ENCODE assay signal across 19 cellular contexts in the genomic region with DNA sequence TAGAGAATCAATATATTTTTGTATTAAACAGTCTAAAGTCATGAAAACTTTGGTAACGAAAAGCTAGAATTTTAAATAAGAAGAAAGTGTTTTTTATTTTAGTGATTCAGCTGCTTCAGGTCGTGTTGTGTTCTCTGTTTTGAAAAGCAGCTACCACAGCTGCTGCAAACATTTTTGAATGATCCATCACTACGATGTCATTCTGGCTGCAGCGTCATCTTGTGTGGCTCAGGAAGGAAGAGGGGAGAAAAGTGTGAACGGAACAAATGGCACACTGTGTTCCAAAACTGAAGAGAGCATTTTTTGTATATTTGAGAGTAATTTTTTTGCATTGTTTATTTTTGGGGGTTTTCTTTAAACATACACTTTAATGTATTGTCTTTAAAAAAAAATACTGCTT.
DNase-seq lines count a peak whose midpoint lies in the region; ATAC-seq and TF ChIP-seq lines count a peak whose summit lies in the region.
"Had no signal": no experiment of that assay in that cellular context is flagged by ENCODE, and none has a peak within 500 bp of the region (broad histone marks: within the 10 kb centered on the region; RNA-seq: fewer than 3 reads in every experiment).

No MANE protein-coding gene starts in this region.

- DNase-seq in EL (peak; percentile 17), adipocyte (ENCODE audit: low read depth) (no peak), Right ventricle myocardium superior (no peak), head of caudate nucleus (no peak), natural killer cell (no peak)
- DNase-seq in activated CD8-positive, alpha-beta memory T cell treated with anti-CD3 and anti-CD28 coated beads, Interleukin-2, amount 50 U/mL, for 4 hours: no peak
- DNase-seq: activated naive CD4-positive, alpha-beta T cell treated with anti-CD3 and anti-CD28 coated beads, Interleukin-2, amount 10 ng/mL, durations not matched to agents 7 days and 5 days; DMS53; H7; NCI-H1436 treated with DMSO at 0.1 percent for 48 hours; stimulated activated naive CD4-positive, alpha-beta T cell had no signal

- H3K27me3 ChIP-seq in adipocyte (replicated peaks; ENCODE audit: control insufficient read depth, insufficient read depth, low read length): peaks cover 3% of the 10 kb centered on the region
- no peaks in the 10 kb centered on the region for H3K27me3 ChIP-seq in parathyroid adenoma (ENCODE audit: control insufficient read depth, insufficient read depth, low read length)
- H3K27me3 ChIP-seq: BLaER1 had no signal

- H3K4me1 ChIP-seq in adipocyte (ENCODE audit: control insufficient read depth, insufficient read depth, low read length) (peaks cover 5% of the 10 kb centered on the region), parathyroid adenoma (no peaks in the 10 kb centered on the region)
- H3K4me1 ChIP-seq: BLaER1 had no signal

- ATAC-seq in Right ventricle myocardium superior (ENCODE audit: poor library complexity) (peak; percentile 57), natural killer cell (no peak), HG02642 (IDR thresholded peaks at IDR 0.05; ENCODE audit: poor library complexity, unreplicated experiment) (no peak)
- ATAC-seq: activated CD4-positive, CD25-positive, alpha-beta regulatory T cell treated with anti-CD3 and anti-CD28 coated beads, Interleukin-2, amount 50 U/mL, for 24 hours; left lobe of liver had no signal

- no peaks in the 10 kb centered on the region for H3K36me3 Mint-ChIP-seq in natural killer cell
- H3K36me3 Mint-ChIP-seq: activated naive CD4-positive, alpha-beta T cell treated with anti-CD3 and anti-CD28 coated beads, Interleukin-2, amount 10 ng/mL, durations not matched to agents 7 days and 5 days had no signal

- peaks cover 13 to 17% of the 10 kb centered on the region in 2 donors for H3K9me3 Mint-ChIP-seq in natural killer cell
- H3K9me3 Mint-ChIP-seq: activated naive CD4-positive, alpha-beta T cell treated with anti-CD3 and anti-CD28 coated beads, Interleukin-2, amount 10 ng/mL, durations not matched to agents 7 days and 5 days; nephron; T-helper 1 cell treated with Interleukin-12 subunit alpha and Interleukin-12 subunit beta and Interleukin-4 antibody, amounts not matched to agents 30 μg/mL and 1 μg/mL, for 36 hours had no signal

- H3K9me3 ChIP-seq in adipocyte (ENCODE audit: control insufficient read depth, low read length) (no peaks in the 10 kb centered on the region), parathyroid adenoma (ENCODE audit: control insufficient read depth, low read length) (no peaks in the 10 kb centered on the region)
- H3K9me3 ChIP-seq: BLaER1 had no signal

- no peaks in the 10 kb centered on the region for H3K4me1 Mint-ChIP-seq in natural killer cell
- H3K4me1 Mint-ChIP-seq: activated naive CD4-positive, alpha-beta T cell treated with anti-CD3 and anti-CD28 coated beads, Interleukin-2, amount 10 ng/mL, durations not matched to agents 7 days and 5 days had no signal

- no peak overlapping the region for H2AFZ ChIP-seq in parathyroid adenoma

- no peaks in the 10 kb centered on the region for H3K36me3 ChIP-seq in adipocyte (ENCODE audit: control insufficient read depth, insufficient read depth, low read length, severe bottlenecking)
- H3K36me3 ChIP-seq in parathyroid adenoma (ENCODE audit: control insufficient read depth, insufficient read depth, low read length): no peaks in the 10 kb centered on the region
- H3K36me3 ChIP-seq: BLaER1 had no signal

- H3K4me3 ChIP-seq in adipocyte (ENCODE audit: low read length): peak overlapping the region; percentile 56
- no peak overlapping the region for H3K4me3 ChIP-seq in parathyroid adenoma (ENCODE audit: low read depth, low read length)
- H3K4me3 ChIP-seq: BLaER1 had no signal

- intact Hi-C loops in Right ventricle myocardium superior (cut with DNase I): no loop called here
- intact Hi-C loops in head of caudate nucleus (cut with DNase I): no loop called here
- intact Hi-C loops in natural killer cell (cut with micrococcal nuclease): no loop called here

- no peak overlapping the region for H3K4me3 Mint-ChIP-seq in natural killer cell
- H3K4me3 Mint-ChIP-seq: activated naive CD4-positive, alpha-beta T cell treated with anti-CD3 and anti-CD28 coated beads, Interleukin-2, amount 10 ng/mL, durations not matched to agents 7 days and 5 days; nephron; T-helper 1 cell treated with Interleukin-12 subunit alpha and Interleukin-12 subunit beta and Interleukin-4 antibody, amounts not matched to agents 30 μg/mL and 1 μg/mL, for 36 hours had no signal

- no peak overlapping the region for H3K9ac ChIP-seq in adipocyte (ENCODE audit: low read length)
- no peak overlapping the region for H3K9ac ChIP-seq in parathyroid adenoma
- H3K9ac ChIP-seq: BLaER1, KMS-11 had no signal

- H3K27me3 Mint-ChIP-seq in natural killer cell (ENCODE audit: low read depth in 2 of 2): no peaks in the 10 kb centered on the region
- H3K27me3 Mint-ChIP-seq: activated naive CD4-positive, alpha-beta T cell treated with anti-CD3 and anti-CD28 coated beads, Interleukin-2, amount 10 ng/mL, durations not matched to agents 7 days and 5 days had no signal

- H3K27ac Mint-ChIP-seq in natural killer cell: no peak overlapping the region
- H3K27ac Mint-ChIP-seq: activated naive CD4-positive, alpha-beta T cell treated with anti-CD3 and anti-CD28 coated beads, Interleukin-2, amount 10 ng/mL, durations not matched to agents 7 days and 5 days; nephron; T-helper 1 cell treated with Interleukin-12 subunit alpha and Interleukin-12 subunit beta and Interleukin-4 antibody, amounts not matched to agents 30 μg/mL and 1 μg/mL, for 36 hours had no signal

- H3K79me2 ChIP-seq in parathyroid adenoma: no peaks in the 10 kb centered on the region

- TF ChIP-seq CTCF in parathyroid adenoma (IDR thresholded peaks at IDR 0.05): no peak
- TF ChIP-seq CTCF in natural killer cell (IDR thresholded peaks at IDR 0.05): no peak

- H3K27ac ChIP-seq in parathyroid adenoma: no peak overlapping the region
- H3K27ac ChIP-seq: BLaER1, KMS-11 had no signal

- peak overlapping the region; percentile 36 for H3K4me2 ChIP-seq in parathyroid adenoma (ENCODE audit: low read length)
- H3K4me2 ChIP-seq: BLaER1, KMS-11 had no signal
